31 cellular contexts compared by ENCODE assay signal in genomic region chr1:169866577-169866976, GRCh38.
"Had no signal": no experiment of that assay in that cellular context is flagged by ENCODE, and none has a peak within 500 bp of the region (broad histone marks: within the 10 kb centered on the region; RNA-seq: fewer than 3 reads in every experiment).

No MANE protein-coding gene starts in this region.

- FAIRE-seq: endometrium, islet of Langerhans had no signal

- H3K27ac Mint-ChIP-seq: activated naive CD8-positive, alpha-beta T cell treated with anti-CD3 and anti-CD28 coated beads for 36 hours; nephron progenitor cell; progenitor cell of endocrine pancreas; stimulated activated naive CD8-positive, alpha-beta T cell treated with anti-CD3 and anti-CD28 coated beads, Interleukin-15, amount 100 ng/mL, for 72 hours; type B pancreatic cell had no signal

- H3K4me3 Mint-ChIP-seq: activated naive CD8-positive, alpha-beta T cell treated with anti-CD3 and anti-CD28 coated beads for 36 hours; nephron progenitor cell; stimulated activated naive CD8-positive, alpha-beta T cell treated with anti-CD3 and anti-CD28 coated beads, Interleukin-15, amount 100 ng/mL, for 72 hours; type B pancreatic cell had no signal

- H3K27ac ChIP-seq: adrenal gland, body of pancreas, colonic mucosa, gastrocnemius medialis, left lung, neutrophil, right lobe of liver, uterus, VCaP had no signal

- H3K4me1 Mint-ChIP-seq: activated naive CD8-positive, alpha-beta T cell treated with anti-CD3 and anti-CD28 coated beads for 36 hours; nephron progenitor cell had no signal

- H3K27me3 Mint-ChIP-seq: activated naive CD8-positive, alpha-beta T cell treated with anti-CD3 and anti-CD28 coated beads for 36 hours; progenitor cell of endocrine pancreas; stimulated activated naive CD8-positive, alpha-beta T cell treated with anti-CD3 and anti-CD28 coated beads, Interleukin-15, amount 100 ng/mL, for 72 hours; type B pancreatic cell had no signal

- ATAC-seq: body of pancreas; gastrocnemius medialis; left lung; mucosa of descending colon; right lobe of liver; stimulated activated naive CD8-positive, alpha-beta T cell treated with anti-CD3 and anti-CD28 coated beads, Interleukin-15, amount 100 ng/mL, for 72 hours had no signal

- H3K4me3 ChIP-seq: adrenal gland, body of pancreas, colonic mucosa, gastrocnemius medialis, left lung, lung, mucosa of descending colon, right lobe of liver, uterus had no signal

- H3K4me1 ChIP-seq: adrenal gland, body of pancreas, colonic mucosa, gastrocnemius medialis, left lung, right lobe of liver, uterus had no signal

- DNase-seq: activated CD4-positive, alpha-beta T cell treated with anti-CD3 and anti-CD28 coated beads for 4 hours; activated CD4-positive, alpha-beta T cell treated with anti-CD3 and anti-CD28 coated beads, Interleukin-2, amount 50 U/mL, for 4 hours; activated naive CD4-positive, alpha-beta T cell; activated naive CD8-positive, alpha-beta T cell treated with anti-CD3 and anti-CD28 coated beads for 36 hours; activated T-cell treated with anti-CD3 and anti-CD28 coated beads for 4 hours; adrenal gland; aorta; body of pancreas; cerebellar nuclear complex; colonic mucosa; effector CD8-positive, alpha-beta T cell; erythroblast; gastrocnemius medialis; glutamatergic neuron; left lung; mucosa of descending colon; nephron progenitor cell; right lobe of liver; stimulated activated CD4-positive, alpha-beta T cell treated with anti-CD3 and anti-CD28 coated beads, Interleukin-12 subunit alpha, Interleukin-12 subunit beta, amount 100 ng/mL, for 4 hours; stimulated activated CD4-positive, alpha-beta T cell treated with anti-CD3 and anti-CD28 coated beads, Interleukin-4, amount 100 ng/mL, for 1 hour; stimulated activated naive CD8-positive, alpha-beta T cell treated with anti-CD3 and anti-CD28 coated beads, Interleukin-15, amount 100 ng/mL, for 72 hours; substantia nigra; T-helper 1 cell; uterus had no signal

- H3K9me3 Mint-ChIP-seq: activated naive CD8-positive, alpha-beta T cell treated with anti-CD3 and anti-CD28 coated beads for 36 hours; stimulated activated naive CD8-positive, alpha-beta T cell treated with anti-CD3 and anti-CD28 coated beads, Interleukin-15, amount 100 ng/mL, for 72 hours had no signal

- H3K9me3 ChIP-seq: adrenal gland, body of pancreas, colonic mucosa, gastrocnemius medialis, left lung, mucosa of descending colon, neutrophil, right lobe of liver, uterus had no signal
